In the genomic region with DNA sequence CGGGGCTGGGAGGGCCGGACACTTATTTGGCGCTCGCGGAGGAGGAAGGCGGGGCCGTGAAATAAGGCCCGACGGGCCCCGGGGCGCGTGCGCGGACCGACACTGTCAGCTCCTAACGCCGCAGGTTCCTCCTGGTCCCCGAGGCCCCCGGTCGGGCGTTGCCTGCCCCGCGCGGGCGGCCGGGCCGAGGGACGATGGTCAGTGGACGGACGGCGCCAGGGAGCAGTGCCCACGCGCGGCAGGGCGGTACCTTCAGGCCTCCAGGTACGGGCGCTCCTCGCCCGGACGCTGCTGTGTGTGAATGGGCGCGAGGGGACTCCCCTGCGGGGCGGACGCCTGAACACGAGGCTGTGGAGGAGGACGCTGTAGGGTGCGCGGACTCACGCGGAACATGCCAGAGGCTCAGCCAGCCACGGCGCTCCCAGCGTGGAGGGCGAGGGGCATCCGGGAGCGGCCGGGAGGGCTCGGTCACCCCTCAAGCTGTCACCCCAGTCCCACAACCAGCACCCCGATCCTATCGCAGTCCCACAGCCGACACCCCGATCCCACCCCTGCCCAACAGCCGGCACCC, we compare ENCODE assay signal across 8 cellular contexts. TPM values are rescaled to one million over a fixed set of nuclear protein-coding genes. Genes with fewer than 3 reads are reported as not detected.
DNase-seq lines count a peak whose midpoint lies in the region; ATAC-seq and TF ChIP-seq lines count a peak whose summit lies in the region.

No MANE protein-coding gene starts in this region.

- TF ChIP-seq POLR2A in lower leg skin (IDR thresholded peaks at IDR 0.05), result no peak

- H3K4me3 ChIP-seq in lower leg skin (ENCODE audit: low read depth, poor library complexity, severe bottlenecking), result peak overlapping the region; percentile 90

- no peak for TF ChIP-seq CTCF in C4-2B (conservative IDR thresholded peaks at IDR 0.05)
- peak in 1 of 3 donors; percentile 53 for TF ChIP-seq CTCF in lower leg skin (IDR thresholded peaks at IDR 0.05)

- DNase-seq in NCI-H748 (lab: John Stamatoyannopoulos, UW; ENCODE audit: unreplicated experiment) (peak; percentile 91), dermis microvascular lymphatic vessel endothelial cell (ENCODE audit: low read depth in 2 of 2) (peak; percentile 79 to 96), lower leg skin (ENCODE audit: low spot score in 2 of 2) (peak; percentile 92 to 99)
- DNase-seq in activated CD4-positive, alpha-beta T cell treated with anti-CD3 and anti-CD28 coated beads, Interleukin-2, amount 50 U/mL, for 48 hours, result peak; percentile 91 to 93
- DNase-seq in stimulated activated CD4-positive, alpha-beta T cell treated with anti-CD3 and anti-CD28 coated beads, Interleukin-4, amount 100 ng/mL, for 4 hours, result peak; percentile 91

- ATAC-seq in GM19328 (IDR thresholded peaks at IDR 0.05; ENCODE audit: unreplicated experiment) (peak; percentile 72), HG03460 (IDR thresholded peaks at IDR 0.05; ENCODE audit: unreplicated experiment) (peak; percentile 67)

- intact Hi-C loops in lower leg skin (cut with DNase I; ENCODE audit: low total_unique reads), result no loop called here

- H3K27ac ChIP-seq in C4-2B, result peak overlapping the region; percentile 99

- 0 to 1% methylated on average over 12 to 39 of the region's 64 CpGs for WGBS in lower leg skin, 2 donors

RNA-seq across cellular contexts. Expression of a gene that starts 0.3 kb away (rescaled TPM):
- total RNA-seq in dermis microvascular lymphatic vessel endothelial cell, result 6.3 and 9.4 TPM in 2 replicates
- 10 to 100 TPM; 11.9 to 18.3 (median 13.7) TPM for total RNA-seq in lower leg skin

RNA-seq across cellular contexts. Expression of a gene that starts 26.0 kb away (rescaled TPM):
- total RNA-seq in dermis microvascular lymphatic vessel endothelial cell (0.38 and 0.51 TPM in 2 replicates), lower leg skin (10 to 100 TPM in 3 of 4 donors, 1 to 10 TPM in 1; 9.4 to 23.0 (median 12.0) TPM)

RNA-seq across cellular contexts. Expression of a gene that starts 30.9 kb away (rescaled TPM):
- total RNA-seq in dermis microvascular lymphatic vessel endothelial cell, result 6.0 and 6.1 TPM in 2 replicates
- 10 to 100 TPM in 3 of 4 donors, 1 to 10 TPM in 1; 8.5 to 38.3 (median 12.7) TPM for total RNA-seq in lower leg skin

RNA-seq across cellular contexts. Expression of a gene that starts 53.2 kb away (rescaled TPM):
- total RNA-seq in dermis microvascular lymphatic vessel endothelial cell, result 25.7 and 30.1 TPM in 2 replicates
- total RNA-seq in lower leg skin, result 10 to 100 TPM; 26.9 to 35.4 (median 28.6) TPM

Comparison
In these comparisons a context has a peak if more than half of its experiments do, and no peak if none do; other contexts are left out.
1. Peak in every context shown above with its lines: DNase-seq, ATAC-seq, H3K4me3 ChIP-seq and H3K27ac ChIP-seq.